ENCODE assay signal across 18 cellular contexts in the genomic region with DNA sequence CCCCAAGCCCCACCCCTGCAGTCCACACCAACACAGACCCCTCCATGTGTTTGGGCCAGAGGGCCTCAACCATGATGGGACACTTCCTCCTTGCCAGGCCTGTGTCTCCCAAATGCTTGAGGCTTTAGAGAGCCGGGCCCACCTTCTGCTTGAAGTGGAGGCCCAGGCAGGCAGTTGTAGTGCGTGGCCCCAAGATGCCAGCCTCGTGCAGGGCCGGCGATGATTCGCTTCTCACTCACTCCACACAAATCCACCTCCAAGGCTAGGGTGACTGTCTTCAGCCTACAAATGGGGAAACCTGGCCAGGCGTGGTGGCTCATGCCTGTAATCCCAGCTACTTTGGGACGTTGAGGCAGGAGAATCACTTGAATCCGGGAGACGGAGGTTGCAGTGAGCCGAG. TPM values are rescaled to one million over a fixed set of nuclear protein-coding genes. Genes with fewer than 3 reads are reported as not detected.
DNase-seq lines count a peak whose midpoint lies in the region; ATAC-seq lines count a peak whose summit lies in the region.
"Had no signal": no experiment of that assay in that cellular context is flagged by ENCODE, and none has a peak within 500 bp of the region (broad histone marks: within the 10 kb centered on the region; RNA-seq: fewer than 3 reads in every experiment).

No MANE protein-coding gene starts in this region.

- no peaks in the 10 kb centered on the region for H3K27me3 Mint-ChIP-seq in T-helper 17 cell

- H3K4me3 Mint-ChIP-seq in T-helper 17 cell, result no peak overlapping the region

- H3K36me3 Mint-ChIP-seq in T-helper 17 cell (ENCODE audit: low read depth), result no peaks in the 10 kb centered on the region
- H3K36me3 Mint-ChIP-seq: naive B cell had no signal

- peak; percentile 51 for DNase-seq in AG08396 (ENCODE audit: low spot score)
- DNase-seq in ELR (ENCODE audit: low read depth), result peak; percentile 71
- no peak for DNase-seq in T-helper 17 cell
- DNase-seq in kidney glomerular epithelial cell (lab: John Stamatoyannopoulos, UW), result peak; percentile 34
- DNase-seq in SW 1271 (lab: John Stamatoyannopoulos, UW), result no peak
- DNase-seq in GF-D8 (lab: John Stamatoyannopoulos, UW), result no peak
- no peak for DNase-seq in NCI-H146 (lab: John Stamatoyannopoulos, UW)
- DNase-seq: activated CD4-positive, alpha-beta T cell treated with anti-CD3 and anti-CD28 coated beads for 4 hours; activated T-cell treated with anti-CD3 and anti-CD28 coated beads for 4 hours; cerebellar nuclear complex; left ventricle myocardium superior; naive B cell; NCI-H2029 treated with DMSO at 0.1 percent for 48 hours; NCI-H510A treated with DMSO at 0.1 percent for 48 hours; retina; uterus had no signal

- ATAC-seq in T-helper 17 cell (no peak), HG03342 (IDR thresholded peaks at IDR 0.05; ENCODE audit: unreplicated experiment) (no peak)
- ATAC-seq: HepG2, left ventricle myocardium superior had no signal

- no peaks in the 10 kb centered on the region for H3K9me3 ChIP-seq in T-helper 17 cell (ENCODE audit: control insufficient read depth, low read length, poor library complexity, severe bottlenecking)
- H3K9me3 ChIP-seq: uterus had no signal

- peak overlapping the region; percentile 32 for H3K27ac Mint-ChIP-seq in T-helper 17 cell

- peaks cover 26% of the 10 kb centered on the region for H3K4me1 Mint-ChIP-seq in T-helper 17 cell

RNA-seq across cellular contexts. Expression of a gene that starts 5.7 kb away (rescaled TPM):
- 10 to 100 TPM; 51.8 to 52.2 TPM for total RNA-seq in T-helper 17 cell

RNA-seq across cellular contexts. Expression of a gene that starts 44.6 kb away (rescaled TPM):
- 1 to 10 TPM; 4.7 to 7.1 TPM for total RNA-seq in T-helper 17 cell
- total RNA-seq: left ventricle myocardium superior had no signal

Comparison
In these comparisons a context has a peak if more than half of its experiments do, and no peak if none do; other contexts are left out.
1. DNase-seq: peak in AG08396 (single experiment), ELR (single experiment) and kidney glomerular epithelial cell (single experiment); none in T-helper 17 cell (0 of 3), SW 1271 (0 of 2), GF-D8 (single experiment) and NCI-H146 (single experiment).